In the genomic region with DNA sequence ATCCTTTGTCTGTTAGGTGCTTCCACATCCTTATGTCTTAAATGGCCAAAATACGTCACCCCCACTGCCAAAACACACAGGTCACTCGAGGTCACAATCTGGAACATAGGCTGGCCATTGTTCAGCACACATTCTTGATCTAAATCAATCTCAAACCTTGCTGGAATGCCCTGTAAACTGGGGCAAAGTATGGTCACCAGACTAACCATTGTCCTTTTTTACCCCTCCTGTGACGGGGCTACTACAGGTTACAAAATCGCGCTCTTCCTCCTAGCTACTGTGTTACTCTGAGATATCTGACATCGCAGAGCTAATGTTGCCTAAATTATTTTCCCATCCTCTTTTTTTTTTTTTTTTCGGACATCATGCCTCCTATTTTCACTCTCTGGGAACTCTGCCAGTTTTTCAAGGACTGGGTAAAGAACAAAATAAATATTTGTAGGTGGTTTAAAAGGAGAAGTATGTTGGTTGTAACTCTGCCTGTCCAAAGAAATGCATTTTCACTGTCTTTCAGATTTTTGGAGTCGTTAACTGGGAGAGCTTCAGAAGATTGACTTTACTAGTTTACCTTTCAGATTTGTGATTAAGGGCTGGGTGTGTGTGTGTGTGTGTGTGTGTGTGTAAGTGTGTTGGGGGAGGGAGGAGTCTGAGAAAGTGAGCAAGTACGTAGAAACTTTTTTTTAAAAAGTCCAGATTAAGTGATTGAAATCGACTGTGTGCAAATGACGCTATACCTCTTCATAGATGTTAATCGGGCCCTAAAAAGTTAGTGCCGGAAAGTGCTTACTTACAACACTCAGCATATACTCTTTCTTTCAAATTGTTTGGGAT, we compare ENCODE assay signal across 10 cellular contexts. TPM values are rescaled to one million over a fixed set of nuclear protein-coding genes. Genes with fewer than 3 reads are reported as not detected.
A peak's percentile ranks its signal among the peaks of the same experiment; 100 is the strongest.
DNase-seq lines count a peak whose midpoint lies in the region; TF ChIP-seq lines count a peak whose summit lies in the region.
"Had no signal": no experiment of that assay in that cellular context is flagged by ENCODE, and none has a peak within 500 bp of the region (broad histone marks: within the 10 kb centered on the region; RNA-seq: fewer than 3 reads in every experiment).

No MANE protein-coding gene starts in this region.

- peak overlapping the region; percentile 91 for H3K4me3 Mint-ChIP-seq in neural crest cell

- H3K4me1 Mint-ChIP-seq in neural crest cell: peaks cover 49% of the 10 kb centered on the region

- no peaks in the 10 kb centered on the region for H3K9me3 Mint-ChIP-seq in neural crest cell

- TF ChIP-seq CTCF in epithelial cell of proximal tubule (conservative IDR thresholded peaks at IDR 0.05; ENCODE audit: low read depth, low read length) (no peak), neural crest cell (conservative IDR thresholded peaks at IDR 0.05) (no peak)

- no peaks in the 10 kb centered on the region for H3K36me3 Mint-ChIP-seq in neural crest cell (ENCODE audit: low read depth)

- peak overlapping the region; percentile 57 for H3K4me3 ChIP-seq in epithelial cell of proximal tubule (ENCODE audit: low read depth, low read length)
- H3K4me3 ChIP-seq: K562 had no signal

- H3K27me3 Mint-ChIP-seq in neural crest cell (ENCODE audit: low read depth): no peaks in the 10 kb centered on the region

- peak overlapping the region; percentile 98 for H3K27ac Mint-ChIP-seq in neural crest cell (ENCODE audit: unreplicated experiment)

- peak; percentile 40 for DNase-seq in DMS153 (lab: John Stamatoyannopoulos, UW)
- DNase-seq in NCI-H2227 (lab: John Stamatoyannopoulos, UW; ENCODE audit: unreplicated experiment): peak; percentile 11
- DNase-seq in epithelial cell of proximal tubule (ENCODE audit: low read depth): no peak
- DNase-seq in neural crest cell (ENCODE audit: low read depth, low spot score): no peak
- DNase-seq in NOMO-1 treated with DMSO at 0.1 percent for 48 hours (lab: John Stamatoyannopoulos, UW; ENCODE audit: unreplicated experiment): no peak
- no peak for DNase-seq in C1 segment of cervical spinal cord (lab: John Stamatoyannopoulos, UW)
- DNase-seq in NAMALWA (ENCODE audit: low spot score): no peak
- DNase-seq in iPS-NIHi7 (ENCODE audit: extremely low spot score): no peak
- DNase-seq: central memory CD4-positive, alpha-beta T cell had no signal

RNA-seq across cellular contexts. Expression of gene KIAA1217, which starts 0.9 kb away (rescaled TPM):
- 18.7 and 20.2 TPM in 2 replicates for total RNA-seq in epithelial cell of proximal tubule
- total RNA-seq in neural crest cell: 8.8 and 10.5 TPM in 2 replicates

Comparison
In these comparisons a context has a peak if more than half of its experiments do, and no peak if none do; other contexts are left out.
1. DNase-seq: peak in DMS153 (single experiment) and NCI-H2227 (single experiment); none in epithelial cell of proximal tubule (single experiment), neural crest cell (single experiment), NOMO-1 treated with DMSO at 0.1 percent for 48 hours (single experiment), C1 segment of cervical spinal cord (0 of 14), NAMALWA (single experiment) and iPS-NIHi7 (single experiment).